Comparison of ENCODE assay signal across 13 cellular contexts in genomic region chr19:49127225-49127624, GRCh38. TPM values are rescaled to one million over a fixed set of nuclear protein-coding genes. Genes with fewer than 3 reads are reported as not detected.
DNase-seq lines count a peak whose midpoint lies in the region; ATAC-seq and TF ChIP-seq lines count a peak whose summit lies in the region.
"Not testable (repeated sequence)": the region's sequence is repeated elsewhere in the genome, so short reads cannot be mapped to it uniquely, and the experiment has no call there.
"Had no signal": no experiment of that assay in that cellular context is flagged by ENCODE, and none has a peak within 500 bp of the region (broad histone marks: within the 10 kb centered on the region; RNA-seq: fewer than 3 reads in every experiment).

No MANE protein-coding gene starts in this region.

- not testable (repeated sequence) for H3K79me2 ChIP-seq in PC-3 (ENCODE audit: low read length); hepatocyte

- not testable (repeated sequence) for DNase-seq in PC-3; hepatocyte (ENCODE audit: low spot score); thoracic aorta (ENCODE audit: low spot score)

- POLR2A ChIA-PET in PC-3 (lab: Charles Lee; ENCODE audit: unreplicated experiment): interaction anchor here (0.7 kb wide), 1 partner anchor 38 kb away, joined by 8 read pairs; no protein-coding TSS in a partner anchor

- ATAC-seq in PC-3; thoracic aorta (ENCODE audit: insufficient number of reproducible peaks, low FRiP score, low read depth): not testable (repeated sequence)

- WGBS in hepatocyte (ENCODE audit: low lambda C conversion rate, missing lambda C conversion rate): over 99% methylated on average over 12 of the region's 12 CpGs

- peak overlapping the region; percentile 50; the same call in 1 of the 2 replicates for H3K9ac ChIP-seq in ES-I3 (ENCODE audit: low read depth, low read length)
- H3K9ac ChIP-seq in PC-3 (ENCODE audit: low read length): not testable (repeated sequence)

- not testable (repeated sequence) for H3K4me3 ChIP-seq in PC-3 (ENCODE audit: low read length); hepatocyte
- peak overlapping the region; percentile 3 for H3K4me3 ChIP-seq in neuron (ENCODE audit: low read length)
- peak overlapping the region; percentile 60 for H3K4me3 ChIP-seq in thoracic aorta

- H3K9me2 ChIP-seq in PC-3 (replicated peaks; ENCODE audit: low read length); hepatocyte (replicated peaks; ENCODE audit: insufficient read depth): not testable (repeated sequence)

- TF ChIP-seq CTCF in PC-3 (conservative IDR thresholded peaks at IDR 0.05; ENCODE audit: low read depth, low read length); hepatocyte (IDR thresholded peaks at IDR 0.05; ENCODE audit: poor library complexity); thoracic aorta (IDR thresholded peaks at IDR 0.05): not testable (repeated sequence)

- CTCF ChIA-PET in PC-3 (lab: Charles Lee): interaction anchor here (0.5 to 1.0 kb wide), 6 partner anchors 13 to 128 kb away, joined by 3 to 16 read pairs (median 6); partner anchors contain the start of gene LIN7B

- not testable (repeated sequence) for H3K36me3 ChIP-seq in ES-I3 (ENCODE audit: insufficient read depth, low read length); PC-3 (ENCODE audit: low read depth, low read length); hepatocyte (replicated peaks; ENCODE audit: insufficient read depth, low read depth); neuron (ENCODE audit: insufficient read depth, low read length); thoracic aorta

- not testable (repeated sequence) for H4K20me1 ChIP-seq in PC-3 (ENCODE audit: low read length); hepatocyte (ENCODE audit: insufficient read depth, poor library complexity, severe bottlenecking)

- H2AFZ ChIP-seq in PC-3 (ENCODE audit: low read length): 0 out of 2 replicates have a peak overlapping the region, but pooled peaks have one; percentile 61
- H2AFZ ChIP-seq in hepatocyte; neuron (ENCODE audit: low read depth, low read length): not testable (repeated sequence)

- H3K27ac ChIP-seq in PC-3 (ENCODE audit: low read length); hepatocyte: not testable (repeated sequence)
- H3K27ac ChIP-seq in angular gyrus (ENCODE audit: low read depth, low read length): peak overlapping the region; percentile 92
- H3K27ac ChIP-seq in thoracic aorta: peak overlapping the region in 1 of 2 donors; percentile 13

- intact Hi-C loops in PC-3 (cut with micrococcal nuclease): not testable (repeated sequence)

- not testable (repeated sequence) for H3K27me3 ChIP-seq in PC-3 (ENCODE audit: low read length); hepatocyte; neuron (ENCODE audit: insufficient read depth, low read length); thoracic aorta (replicated peaks; ENCODE audit: insufficient read depth)

- H3K4me1 ChIP-seq in ES-I3 (ENCODE audit: insufficient read depth, low read length); PC-3 (ENCODE audit: insufficient read depth, low read length); hepatocyte (ENCODE audit: insufficient read depth); neuron (ENCODE audit: insufficient read depth, low read length): not testable (repeated sequence)
- peaks cover 6 to 13% of the 10 kb centered on the region in 2 donors for H3K4me1 ChIP-seq in thoracic aorta (ENCODE audit: control insufficient read depth in 1 of 2, low read depth in 2 of 2)

- H3K9me3 ChIP-seq in ES-I3 (ENCODE audit: control insufficient read depth, insufficient read depth, low read length); PC-3 (ENCODE audit: low read length); hepatocyte (ENCODE audit: low read depth); neuron (ENCODE audit: low read length); thoracic aorta: not testable (repeated sequence)

- not testable (repeated sequence) for H3F3A ChIP-seq in PC-3 (ENCODE audit: low read length, unreplicated experiment)

- not testable (repeated sequence) for BruUV-seq in PC-3 (replicated peaks; lab: Mats Ljungman, UMichigan)

- H3K4me2 ChIP-seq in PC-3 (ENCODE audit: low read length): not testable (repeated sequence)
- H3K4me2 ChIP-seq in hepatocyte: peak overlapping the region; percentile 73

RNA-seq across cellular contexts. Expression of gene PPFIA3, which starts 7.9 kb away (rescaled TPM):
- 56.3 and 59.0 TPM in 2 replicates for total RNA-seq in PC-3 (2014; rRNA removed)
- total RNA-seq in hepatocyte: 4.4 and 11.3 TPM in 2 replicates
- 8.2 and 11.4 TPM in 2 replicates for polyA plus RNA-seq in hepatocyte
- total RNA-seq in thoracic aorta: 1 to 10 TPM; 2.7 to 5.0 TPM
- polyA plus RNA-seq: IgD-negative memory B cell had no signal

RNA-seq across cellular contexts. Expression of gene C19orf73, which starts 8.3 kb away (rescaled TPM):
- total RNA-seq in PC-3 (2014; rRNA removed) (0.15 TPM in 1 of 2 replicates, not detected in the other), hepatocyte (1.9 TPM in 1 of 2 replicates, not detected in the other), thoracic aorta (not detected)
- polyA plus RNA-seq in hepatocyte: 2.6 and 2.7 TPM in 2 replicates
- total RNA-seq: endothelial cell of umbilical vein had no signal

RNA-seq across cellular contexts. Expression of gene LIN7B, which starts 13.1 kb away (rescaled TPM):
- total RNA-seq in PC-3 (2014; rRNA removed) (5.8 and 11.6 TPM in 2 replicates), hepatocyte (7.1 and 8.7 TPM in 2 replicates), thoracic aorta (10 to 100 TPM in 1 of 2 donors, not detected in 1; 19.8 TPM)
- 18.0 and 20.6 TPM in 2 replicates for polyA plus RNA-seq in hepatocyte

RNA-seq across cellular contexts. Expression of gene HRC, which starts 28.0 kb away (rescaled TPM):
- total RNA-seq in PC-3 (2014; rRNA removed): not detected in 2 replicates
- 0.44 and 0.50 TPM in 2 replicates for total RNA-seq in hepatocyte
- polyA plus RNA-seq in hepatocyte: 0.33 and 0.48 TPM in 2 replicates
- total RNA-seq in thoracic aorta: 1 to 10 TPM; 2.2 to 6.5 TPM
- total RNA-seq: activated CD8-positive, alpha-beta memory T cell treated with anti-CD3 and anti-CD28 coated beads for 36 hours; activated T-cell treated with anti-CD3 and anti-CD28 coated beads, Interleukin-2, amount 50 U/mL, for 4 hours; CD8-positive, alpha-beta memory T cell; endothelial cell of umbilical vein; MCF 10A; pulmonary artery endothelial cell had no signal
- polyA plus RNA-seq: CD8-positive, alpha-beta memory T cell; endothelial cell of umbilical vein; IgD-negative memory B cell had no signal

RNA-seq across cellular contexts. Expression of gene TRPM4, which starts 30.4 kb away (rescaled TPM):
- total RNA-seq in PC-3 (2014; rRNA removed) (30.0 and 40.4 TPM in 2 replicates), hepatocyte (6.6 and 7.0 TPM in 2 replicates), thoracic aorta (10 to 100 TPM; 48.3 to 65.9 TPM)
- 20.5 and 23.2 TPM in 2 replicates for polyA plus RNA-seq in hepatocyte
- total RNA-seq: CD8-positive, alpha-beta memory T cell had no signal
- polyA plus RNA-seq: CD8-positive, alpha-beta memory T cell; IgD-negative memory B cell had no signal
